Comparison of ENCODE assay signal across 9 cellular contexts in the genomic region with DNA sequence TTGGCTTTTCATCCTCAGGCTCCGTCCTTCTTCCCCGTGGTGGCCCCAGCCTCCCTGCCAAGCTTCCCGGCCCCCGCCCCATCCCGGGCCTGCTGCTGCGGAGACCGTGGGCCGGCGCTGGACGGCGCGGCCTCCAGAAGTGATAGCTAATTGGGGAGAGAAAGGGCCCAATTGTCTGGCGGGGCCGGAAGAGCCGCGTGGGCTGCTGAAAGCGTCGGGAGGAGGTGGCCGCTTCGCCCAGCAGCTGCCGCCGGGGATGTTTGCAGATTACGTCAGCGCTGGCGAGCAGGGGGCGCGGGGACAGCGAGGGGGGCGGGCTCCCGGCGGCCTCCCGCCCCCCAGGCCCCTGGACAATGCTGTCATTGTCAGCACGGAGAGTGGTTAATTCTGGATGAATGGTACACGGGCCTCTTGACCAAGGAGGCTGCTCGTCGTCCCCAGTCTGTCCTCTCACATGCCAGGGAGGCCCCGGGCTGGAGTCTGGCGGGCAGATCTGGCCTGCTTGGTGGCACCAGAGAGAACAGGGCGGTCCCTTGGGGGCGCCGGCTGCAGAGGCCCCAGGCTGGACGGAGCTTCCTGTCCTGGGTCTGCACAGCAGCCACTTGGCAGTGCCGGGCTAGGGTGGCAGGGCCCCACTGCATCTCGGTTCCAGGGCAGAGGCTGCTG. TPM values are rescaled to one million over a fixed set of nuclear protein-coding genes. Genes with fewer than 3 reads are reported as not detected.
DNase-seq lines count a peak whose midpoint lies in the region; ATAC-seq and TF ChIP-seq lines count a peak whose summit lies in the region.
"Had no signal": no experiment of that assay in that cellular context is flagged by ENCODE, and none has a peak within 500 bp of the region (broad histone marks: within the 10 kb centered on the region; RNA-seq: fewer than 3 reads in every experiment).

No MANE protein-coding gene starts in this region.

- H3K4me3 Mint-ChIP-seq in activated CD4-positive, alpha-beta T cell treated with anti-CD3 and anti-CD28 coated beads for 36 hours, result no peak overlapping the region
- H3K4me3 Mint-ChIP-seq: activated naive CD8-positive, alpha-beta T cell had no signal

- H3K27me3 Mint-ChIP-seq in activated CD4-positive, alpha-beta T cell treated with anti-CD3 and anti-CD28 coated beads for 36 hours, result no peaks in the 10 kb centered on the region
- H3K27me3 Mint-ChIP-seq: activated naive CD8-positive, alpha-beta T cell had no signal

- peaks cover 5% of the 10 kb centered on the region for H3K4me1 Mint-ChIP-seq in activated CD4-positive, alpha-beta T cell treated with anti-CD3 and anti-CD28 coated beads for 36 hours

- no peaks in the 10 kb centered on the region for H3K9me3 Mint-ChIP-seq in activated CD4-positive, alpha-beta T cell treated with anti-CD3 and anti-CD28 coated beads for 36 hours (ENCODE audit: low read depth)

- POLR2A ChIA-PET in GM10248 (lab: Yijun Ruan, JAX), result no interaction called here
- POLR2A ChIA-PET in activated CD4-positive, alpha-beta T cell treated with anti-CD3 and anti-CD28 coated beads for 36 hours (lab: Charles Lee), result no interaction called here

- ATAC-seq in GM21576 (IDR thresholded peaks at IDR 0.05; ENCODE audit: unreplicated experiment) (no peak), GM19463 (IDR thresholded peaks at IDR 0.05; ENCODE audit: unreplicated experiment) (no peak)
- ATAC-seq in activated CD4-positive, alpha-beta T cell treated with anti-CD3 and anti-CD28 coated beads for 36 hours, result no peak

- CTCF ChIA-PET in GM10248 (lab: Yijun Ruan, JAX), result interaction anchor here (0.9 to 3.0 kb wide), 7 partner anchors 9 to 513 kb away, joined by 3 to 15 read pairs (median 5); partner anchors contain the start of gene MYEOV
- CTCF ChIA-PET in activated CD4-positive, alpha-beta T cell treated with anti-CD3 and anti-CD28 coated beads for 36 hours (lab: Charles Lee), result interaction anchor here (0.6 kb wide), 1 partner anchor 133 kb away, joined by 3 read pairs; no protein-coding TSS in a partner anchor

- no peaks in the 10 kb centered on the region for H3K36me3 Mint-ChIP-seq in activated CD4-positive, alpha-beta T cell treated with anti-CD3 and anti-CD28 coated beads for 36 hours (ENCODE audit: low read depth)

- DNase-seq in GM10248 (ENCODE audit: extremely low spot score) (peak; percentile 79), SHP77 (lab: John Stamatoyannopoulos, UW) (peak; percentile 71 to 91), globus pallidus (ENCODE audit: low spot score) (peak; percentile 96), putamen (ENCODE audit: low spot score) (peak; percentile 96), COR-L47 (lab: John Stamatoyannopoulos, UW) (no peak)
- no peak for DNase-seq in activated CD4-positive, alpha-beta T cell treated with anti-CD3 and anti-CD28 coated beads for 36 hours

- no peak for TF ChIP-seq CTCF in GM10248 (IDR thresholded peaks at IDR 0.05; ENCODE audit: control extremely low read depth, extremely low read depth, low read depth, missing control alignments)

- no peak overlapping the region for H3K27ac Mint-ChIP-seq in activated CD4-positive, alpha-beta T cell treated with anti-CD3 and anti-CD28 coated beads for 36 hours
- H3K27ac Mint-ChIP-seq: activated naive CD8-positive, alpha-beta T cell had no signal

- intact Hi-C loops in activated CD4-positive, alpha-beta T cell treated with anti-CD3 and anti-CD28 coated beads for 36 hours (cut with DNase I, micrococcal nuclease), result no loop called here

RNA-seq across cellular contexts. Expression of gene SMIM38, which starts 1.6 kb away (rescaled TPM):
- total RNA-seq in activated CD4-positive, alpha-beta T cell treated with anti-CD3 and anti-CD28 coated beads for 36 hours, result under 1 TPM; 0.47 to 0.94 TPM

Comparison
In these comparisons a context has a peak if more than half of its experiments do, and no peak if none do; other contexts are left out.
1. DNase-seq: peak in GM10248 (single experiment), SHP77 (2 of 2), globus pallidus (single experiment) and putamen (single experiment); none in COR-L47 (single experiment) and activated CD4-positive, alpha-beta T cell treated with anti-CD3 and anti-CD28 coated beads for 36 hours (single experiment).